Comparison of ENCODE assay signal across 19 cellular contexts in genomic region chr22:38107692-38108515, GRCh38. TPM values are rescaled to one million over a fixed set of nuclear protein-coding genes. Genes with fewer than 3 reads are reported as not detected.
DNase-seq lines count a peak whose midpoint lies in the region; ATAC-seq, FAIRE-seq and TF ChIP-seq lines count a peak whose summit lies in the region.
"Had no signal": no experiment of that assay in that cellular context is flagged by ENCODE, and none has a peak within 500 bp of the region (broad histone marks: within the 10 kb centered on the region; RNA-seq: fewer than 3 reads in every experiment).

No MANE protein-coding gene starts in this region.

- H3K4me1 Mint-ChIP-seq in CD4-positive, alpha-beta T cell (ENCODE audit: low read depth): no peaks in the 10 kb centered on the region
- peaks cover 12% of the 10 kb centered on the region for H3K4me1 Mint-ChIP-seq in glutamatergic neuron (ENCODE audit: low read depth, unreplicated experiment)

- peaks cover 3% of the 10 kb centered on the region for H3K36me3 Mint-ChIP-seq in CD4-positive, alpha-beta T cell (ENCODE audit: low read depth)
- no peaks in the 10 kb centered on the region for H3K36me3 Mint-ChIP-seq in glutamatergic neuron (ENCODE audit: unreplicated experiment)

- peak overlapping the region; percentile 54 for H3K27ac Mint-ChIP-seq in CD4-positive, alpha-beta T cell
- peak overlapping the region; percentile 55 for H3K27ac Mint-ChIP-seq in glutamatergic neuron (ENCODE audit: unreplicated experiment)
- H3K27ac Mint-ChIP-seq: activated CD4-positive, alpha-beta T cell treated with anti-CD3 and anti-CD28 coated beads, Interleukin-2, amount 10 ng/mL, durations not matched to agents 24 days and 14 days; activated T-cell treated with anti-CD3 and anti-CD28 coated beads, Interleukin-2, amount 50 U/mL, for 72 hours; T-helper 2 cell treated with Interferon-gamma antibody and Interleukin-4, amounts not matched to agents 5 μg/mL and 100 μg/mL, for 36 hours had no signal

- no peak overlapping the region for H3K27ac ChIP-seq in CD4-positive, alpha-beta T cell (ENCODE audit: low read depth, low read length)
- H3K27ac ChIP-seq in pancreas: peak overlapping the region; percentile 29 to 66 (median 62)
- H3K27ac ChIP-seq: heart left ventricle, KMS-11 had no signal

- no peak for DNase-seq in CD4-positive, alpha-beta T cell
- peak; percentile 11 for DNase-seq in LHCN-M2 (ENCODE audit: low read depth)
- no peak for DNase-seq in glutamatergic neuron
- peak; percentile 80 to 91 (median 84) for DNase-seq in pancreas
- no peak for DNase-seq in NCI-H82 (lab: John Stamatoyannopoulos, UW)
- no peak for DNase-seq in midbrain (lab: John Stamatoyannopoulos, UW)
- DNase-seq: activated CD4-positive, alpha-beta T cell treated with anti-CD3 and anti-CD28 coated beads, Interleukin-2, amount 10 ng/mL, durations not matched to agents 24 days and 14 days; activated T-cell treated with anti-CD3 and anti-CD28 coated beads, Interleukin-2, amount 50 U/mL, for 72 hours; CD4-positive, alpha-beta memory T cell; NCI-H2029; stimulated activated naive CD8-positive, alpha-beta T cell treated with anti-CD3 and anti-CD28 coated beads, Interleukin-15, Interleukin-2, amounts not matched to agents 100 U/mL and 50 U/mL, for 24 hours had no signal

- H3K4me3 ChIP-seq in pancreas: no peak overlapping the region
- H3K4me3 ChIP-seq: heart left ventricle had no signal

- TF ChIP-seq CTCF in CD4-positive, alpha-beta T cell (IDR thresholded peaks at IDR 0.05): no peak
- TF ChIP-seq CTCF in glutamatergic neuron (IDR thresholded peaks at IDR 0.05; ENCODE audit: partially characterized antibody, unreplicated experiment): no peak
- no peak for TF ChIP-seq CTCF in pancreas (IDR thresholded peaks at IDR 0.05)

- intact Hi-C loops in CD4-positive, alpha-beta T cell (cut with DNase I, micrococcal nuclease): no loop called here
- intact Hi-C loops in pancreas (cut with DNase I): no loop called here

- no peak for FAIRE-seq in pancreas (lab: Jason Lieb, UNC)
- FAIRE-seq: astrocyte, endothelial cell of umbilical vein had no signal

- no peaks in the 10 kb centered on the region for H3K36me3 ChIP-seq in pancreas

- peaks cover 5 to 11% (median 10%) of the 10 kb centered on the region in 3 donors for H3K4me1 ChIP-seq in pancreas

- POLR2A ChIA-PET in CD4-positive, alpha-beta T cell (lab: Charles Lee): no interaction called here

- H3K4me3 Mint-ChIP-seq in CD4-positive, alpha-beta T cell: no peak overlapping the region
- H3K4me3 Mint-ChIP-seq in glutamatergic neuron (ENCODE audit: unreplicated experiment): no peak overlapping the region
- H3K4me3 Mint-ChIP-seq: activated CD4-positive, alpha-beta T cell treated with anti-CD3 and anti-CD28 coated beads, Interleukin-2, amount 10 ng/mL, durations not matched to agents 24 days and 14 days; activated T-cell treated with anti-CD3 and anti-CD28 coated beads, Interleukin-2, amount 50 U/mL, for 72 hours; T-helper 2 cell treated with Interferon-gamma antibody and Interleukin-4, amounts not matched to agents 5 μg/mL and 100 μg/mL, for 36 hours had no signal

- CTCF ChIA-PET in CD4-positive, alpha-beta T cell (lab: Charles Lee): no interaction called here

- H3K9me3 ChIP-seq in CD4-positive, alpha-beta T cell (ENCODE audit: control insufficient read depth, low read length): no peaks in the 10 kb centered on the region
- no peaks in the 10 kb centered on the region for H3K9me3 ChIP-seq in pancreas
- H3K9me3 ChIP-seq: heart left ventricle had no signal

- no peak for ATAC-seq in CD4-positive, alpha-beta T cell (ENCODE audit: poor library complexity)
- ATAC-seq in pancreas (peak; percentile 81 to 91 (median 87)), GM18861 (IDR thresholded peaks at IDR 0.05; ENCODE audit: unreplicated experiment) (no peak), HG03039 (IDR thresholded peaks at IDR 0.05; ENCODE audit: unreplicated experiment) (no peak)
- ATAC-seq: stimulated activated naive CD8-positive, alpha-beta T cell treated with anti-CD3 and anti-CD28 coated beads, Interleukin-15, Interleukin-2, amounts not matched to agents 100 U/mL and 50 U/mL, for 24 hours had no signal

- H3K27me3 ChIP-seq in CD4-positive, alpha-beta T cell (ENCODE audit: control insufficient read depth, insufficient read depth, low read length): no peaks in the 10 kb centered on the region
- no peaks in the 10 kb centered on the region for H3K27me3 ChIP-seq in pancreas
- H3K27me3 ChIP-seq: heart left ventricle had no signal

- no peaks in the 10 kb centered on the region for H3K9me3 Mint-ChIP-seq in CD4-positive, alpha-beta T cell
- peaks cover 3% of the 10 kb centered on the region for H3K9me3 Mint-ChIP-seq in glutamatergic neuron (ENCODE audit: unreplicated experiment)
- H3K9me3 Mint-ChIP-seq: activated CD4-positive, alpha-beta T cell treated with anti-CD3 and anti-CD28 coated beads, Interleukin-2, amount 10 ng/mL, durations not matched to agents 24 days and 14 days; activated T-cell treated with anti-CD3 and anti-CD28 coated beads, Interleukin-2, amount 50 U/mL, for 72 hours had no signal

- 39 to 47% methylated on average over 17 of the region's 17 CpGs for WGBS in pancreas, 2 donors

- H3K27me3 Mint-ChIP-seq in CD4-positive, alpha-beta T cell: no peaks in the 10 kb centered on the region
- H3K27me3 Mint-ChIP-seq in glutamatergic neuron (ENCODE audit: unreplicated experiment): peaks cover 7% of the 10 kb centered on the region
- H3K27me3 Mint-ChIP-seq: activated CD4-positive, alpha-beta T cell treated with anti-CD3 and anti-CD28 coated beads, Interleukin-2, amount 10 ng/mL, durations not matched to agents 24 days and 14 days; CD4-positive, alpha-beta memory T cell; progenitor cell of endocrine pancreas had no signal

RNA-seq across cellular contexts. Expression of gene BAIAP2L2, which starts 2.6 kb away (rescaled TPM):
- total RNA-seq in CD4-positive, alpha-beta T cell: 1 to 10 TPM in 1 of 2 experiments, under 1 TPM in 1; 0.45 to 1.0 TPM
- total RNA-seq in LHCN-M2 (2014; rRNA removed) (0.06 and 0.13 TPM in 2 replicates), glutamatergic neuron (ENCODE audit: unreplicated experiment) (28.6 TPM), pancreas (1 to 10 TPM in 2 of 6 donors, under 1 TPM in 4; 0.56 to 1.9 (median 0.95) TPM)
- polyA plus RNA-seq in LHCN-M2 (2012): 0.16 TPM
- 10 to 100 TPM in 1 of 2 donors, 1 to 10 TPM in 1; 3.6 to 13.8 TPM for polyA plus RNA-seq in pancreas
- polyA plus RNA-seq: CD4-positive, alpha-beta memory T cell had no signal

RNA-seq across cellular contexts. Expression of gene SLC16A8, which starts 23.9 kb away (rescaled TPM):
- total RNA-seq in CD4-positive, alpha-beta T cell: not detected
- not detected in 2 replicates for total RNA-seq in LHCN-M2 (2014; rRNA removed)
- polyA plus RNA-seq in LHCN-M2 (2012): 0.17 TPM
- total RNA-seq in glutamatergic neuron (ENCODE audit: unreplicated experiment): not detected
- total RNA-seq in pancreas: under 1 TPM in 1 of 6 donors, not detected in 5; 0.06 TPM
- polyA plus RNA-seq in pancreas: under 1 TPM; 0.05 to 0.57 TPM
- total RNA-seq: activated CD4-positive, alpha-beta T cell treated with anti-CD3 and anti-CD28 coated beads, Interleukin-2, amount 10 ng/mL, durations not matched to agents 24 days and 14 days; activated T-cell treated with anti-CD3 and anti-CD28 coated beads, Interleukin-2, amount 50 U/mL, for 72 hours; astrocyte; CD4-positive, alpha-beta memory T cell; endothelial cell of umbilical vein; heart left ventricle had no signal
- polyA plus RNA-seq: CD4-positive, alpha-beta memory T cell had no signal

RNA-seq across cellular contexts. Expression of gene PICK1, which starts 50.7 kb away (rescaled TPM):
- total RNA-seq in CD4-positive, alpha-beta T cell: 10 to 100 TPM; 21.2 to 25.6 TPM
- total RNA-seq in LHCN-M2 (2014; rRNA removed) (5.2 and 6.0 TPM in 2 replicates), glutamatergic neuron (ENCODE audit: unreplicated experiment) (44.8 TPM), pancreas (10 to 100 TPM; 12.5 to 25.8 (median 19.1) TPM)
- polyA plus RNA-seq in LHCN-M2 (2012): 4.9 TPM
- polyA plus RNA-seq in pancreas: 10 to 100 TPM; 49.7 to 55.0 TPM

Comparison
In these comparisons a context has a peak if more than half of its experiments do, and no peak if none do; other contexts are left out.
1. ATAC-seq: peak in pancreas (4 of 4); none in CD4-positive, alpha-beta T cell (single experiment), GM18861 (single experiment) and HG03039 (single experiment).
2. DNase-seq: peak in LHCN-M2 (single experiment) and pancreas (6 of 6); none in CD4-positive, alpha-beta T cell (0 of 10), glutamatergic neuron (single experiment), NCI-H82 (single experiment) and midbrain (single experiment).
3. RNA of gene BAIAP2L2, which starts 2.6 kb away (total RNA-seq): 28.6 TPM in glutamatergic neuron (single experiment); 0.45 to 1.0 TPM in CD4-positive, alpha-beta T cell, 0.56 to 1.9 TPM in pancreas and 0.06 to 0.13 TPM in LHCN-M2; every median in the first group is over 10 times any median in the second.